Comparison of ENCODE assay signal across 1 cellular context in genomic region chr1:109535971-109536491, GRCh38.
TF ChIP-seq lines count a peak whose summit lies in the region.

No MANE protein-coding gene starts in this region.

TF ChIP-seq in IMR-90, 13 proteins besides CTCF, POLR2A, EP300 and RAD21:
- TF ChIP-seq BHLHE40 (IDR thresholded peaks at IDR 0.05; ENCODE audit: low read depth, low read length), result no peak
- TF ChIP-seq, protein P1, sequence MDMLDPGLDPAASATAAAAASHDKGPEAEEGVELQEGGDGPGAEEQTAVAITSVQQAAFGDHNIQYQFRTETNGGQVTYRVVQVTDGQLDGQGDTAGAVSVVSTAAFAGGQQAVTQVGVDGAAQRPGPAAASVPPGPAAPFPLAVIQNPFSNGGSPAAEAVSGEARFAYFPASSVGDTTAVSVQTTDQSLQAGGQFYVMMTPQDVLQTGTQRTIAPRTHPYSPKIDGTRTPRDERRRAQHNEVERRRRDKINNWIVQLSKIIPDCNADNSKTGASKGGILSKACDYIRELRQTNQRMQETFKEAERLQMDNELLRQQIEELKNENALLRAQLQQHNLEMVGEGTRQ (IDR thresholded peaks at IDR 0.05; ENCODE audit: low read depth, low read length), result peak; percentile 15; the same call in 1 of the 2 replicates
TF ChIP-seq in IMR-90: peak in this region for 1.
